26 cellular contexts compared by ENCODE assay signal in genomic region chr10:89073719-89074118, GRCh38.
DNase-seq lines count a peak whose midpoint lies in the region; ATAC-seq and TF ChIP-seq lines count a peak whose summit lies in the region.
"Had no signal": no experiment of that assay in that cellular context is flagged by ENCODE, and none has a peak within 500 bp of the region (broad histone marks: within the 10 kb centered on the region; RNA-seq: fewer than 3 reads in every experiment).

No MANE protein-coding gene starts in this region.

- no peak for ATAC-seq in SK-N-SH treated with all-trans-retinoic acid at 6 μM for 48 hours
- ATAC-seq: activated CD8-positive, alpha-beta T cell treated with anti-CD3 and anti-CD28 coated beads, Interleukin-2, amount 10 ng/mL, durations not matched to agents 7 days and 5 days; HCT116; natural killer cell; stimulated activated naive CD8-positive, alpha-beta T cell treated with anti-CD3 and anti-CD28 coated beads, Interleukin-15, Interleukin-2, amounts not matched to agents 100 U/mL and 50 U/mL, for 24 hours had no signal

- peak overlapping the region; percentile 20 to 83 (median 49) for H3K27ac Mint-ChIP-seq in nephron
- H3K27ac Mint-ChIP-seq in activated CD4-positive, alpha-beta memory T cell treated with anti-CD3 and anti-CD28 coated beads for 36 hours, result no peak overlapping the region
- H3K27ac Mint-ChIP-seq: activated CD8-positive, alpha-beta T cell treated with anti-CD3 and anti-CD28 coated beads, Interleukin-2, amount 10 ng/mL, durations not matched to agents 7 days and 5 days; activated naive CD4-positive, alpha-beta T cell treated with anti-CD3 and anti-CD28 coated beads, Interleukin-2, amount 10 ng/mL, durations not matched to agents 7 days and 5 days; activated T-cell treated with anti-CD3 and anti-CD28 coated beads, Interleukin-2, amount 50 U/mL, for 24 hours; memory B cell; natural killer cell had no signal

- no peaks in the 10 kb centered on the region for H3K9me3 ChIP-seq in SK-N-SH
- H3K9me3 ChIP-seq in esophagus muscularis mucosa, result no peaks in the 10 kb centered on the region
- H3K9me3 ChIP-seq in uterus, result no peaks in the 10 kb centered on the region
- H3K9me3 ChIP-seq in ascending aorta, result no peaks in the 10 kb centered on the region
- H3K9me3 ChIP-seq: upper lobe of left lung had no signal

- H3K79me2 ChIP-seq in SK-N-SH (ENCODE audit: insufficient read depth), result no peaks in the 10 kb centered on the region
- H3K79me2 ChIP-seq: parathyroid adenoma had no signal

- CTCF ChIA-PET in SK-N-SH (lab: Yijun Ruan, JAX), result interaction anchor here (0.8 to 1.8 kb wide), 3 partner anchors 44 to 144 kb away, joined by 3 to 6 read pairs (median 3); no protein-coding TSS in a partner anchor
- CTCF ChIA-PET in activated CD4-positive, alpha-beta memory T cell treated with anti-CD3 and anti-CD28 coated beads for 36 hours (lab: Charles Lee), result interaction anchor here (0.7 kb wide), 1 partner anchor 27 kb away, joined by 3 read pairs; no protein-coding TSS in a partner anchor

- H3K27ac ChIP-seq in SK-N-SH (ENCODE audit: low read depth in 2 of 2, low read length in 1 of 2) (peak overlapping the region in 1 of 2 experiments; percentile 36; a peak in 2 of 4 replicates), esophagus muscularis mucosa (replicated peaks in 1 of 4) (peak overlapping the region in 3 of 4 donors; percentile 6 to 35 (median 18)), uterus (peak overlapping the region; percentile 51 to 60), ascending aorta (peak overlapping the region in 1 of 2 donors; percentile 22)
- H3K27ac ChIP-seq: 22Rv1, parathyroid adenoma, upper lobe of left lung had no signal

- DNase-seq in SK-N-SH (no peak), esophagus muscularis mucosa (ENCODE audit: extremely low spot score) (no peak), uterus (no peak), ascending aorta (ENCODE audit: low spot score in 2 of 2) (no peak), NCI-H526 treated with DMSO at 0.1 percent for 48 hours (lab: John Stamatoyannopoulos, UW) (no peak)
- DNase-seq in activated CD4-positive, alpha-beta memory T cell treated with anti-CD3 and anti-CD28 coated beads for 36 hours, result no peak
- DNase-seq: activated CD8-positive, alpha-beta T cell treated with anti-CD3 and anti-CD28 coated beads, Interleukin-2, amount 10 ng/mL, durations not matched to agents 7 days and 5 days; activated naive CD4-positive, alpha-beta T cell treated with anti-CD3 and anti-CD28 coated beads, Interleukin-2, amount 10 ng/mL, durations not matched to agents 7 days and 5 days; activated T-cell treated with anti-CD3 and anti-CD28 coated beads, Interleukin-2, amount 50 U/mL, for 24 hours; COR-L47; foreskin melanocyte; Karpas-422; natural killer cell; NCI-H1092 treated with DMSO at 0.1 percent for 48 hours; NCI-H2081 treated with DMSO at 0.1 percent for 48 hours; NCI-H510A; small intestine; stimulated activated naive CD8-positive, alpha-beta T cell treated with anti-CD3 and anti-CD28 coated beads, Interleukin-15, Interleukin-2, amounts not matched to agents 100 U/mL and 50 U/mL, for 24 hours; T-helper 9 cell; upper lobe of left lung had no signal

- H3K9me3 Mint-ChIP-seq in nephron, result no peaks in the 10 kb centered on the region
- no peaks in the 10 kb centered on the region for H3K9me3 Mint-ChIP-seq in activated CD4-positive, alpha-beta memory T cell treated with anti-CD3 and anti-CD28 coated beads for 36 hours
- H3K9me3 Mint-ChIP-seq: activated naive CD4-positive, alpha-beta T cell treated with anti-CD3 and anti-CD28 coated beads, Interleukin-2, amount 10 ng/mL, durations not matched to agents 7 days and 5 days; activated T-cell treated with anti-CD3 and anti-CD28 coated beads, Interleukin-2, amount 50 U/mL, for 24 hours; memory B cell; natural killer cell had no signal

- no peaks in the 10 kb centered on the region for H4K20me1 ChIP-seq in SK-N-SH (ENCODE audit: insufficient read depth)

- peaks cover 23% of the 10 kb centered on the region for H3K4me1 Mint-ChIP-seq in nephron
- H3K4me1 Mint-ChIP-seq in activated CD4-positive, alpha-beta memory T cell treated with anti-CD3 and anti-CD28 coated beads for 36 hours (ENCODE audit: low read depth), result peaks cover 17% of the 10 kb centered on the region
- H3K4me1 Mint-ChIP-seq: activated naive CD4-positive, alpha-beta T cell treated with anti-CD3 and anti-CD28 coated beads, Interleukin-2, amount 10 ng/mL, durations not matched to agents 7 days and 5 days; memory B cell; natural killer cell had no signal

- H3K4me3 Mint-ChIP-seq in nephron, result no peak overlapping the region
- H3K4me3 Mint-ChIP-seq in activated CD4-positive, alpha-beta memory T cell treated with anti-CD3 and anti-CD28 coated beads for 36 hours, result no peak overlapping the region
- H3K4me3 Mint-ChIP-seq: activated CD8-positive, alpha-beta T cell treated with anti-CD3 and anti-CD28 coated beads, Interleukin-2, amount 10 ng/mL, durations not matched to agents 7 days and 5 days; activated naive CD4-positive, alpha-beta T cell treated with anti-CD3 and anti-CD28 coated beads, Interleukin-2, amount 10 ng/mL, durations not matched to agents 7 days and 5 days; activated T-cell treated with anti-CD3 and anti-CD28 coated beads, Interleukin-2, amount 50 U/mL, for 24 hours; memory B cell; natural killer cell had no signal

- peak overlapping the region; percentile 15; the same call in 1 of the 2 replicates for H3K4me2 ChIP-seq in SK-N-SH

- H3K27me3 ChIP-seq in SK-N-SH (ENCODE audit: insufficient read depth) (no peaks in the 10 kb centered on the region), esophagus muscularis mucosa (no peaks in the 10 kb centered on the region), uterus (no peaks in the 10 kb centered on the region), ascending aorta (no peaks in the 10 kb centered on the region)
- H3K27me3 ChIP-seq: upper lobe of left lung had no signal

- no peak for TF ChIP-seq POLR2A in esophagus muscularis mucosa (IDR thresholded peaks at IDR 0.05; ENCODE audit: low read depth)
- TF ChIP-seq POLR2A in uterus (IDR thresholded peaks at IDR 0.05), result no peak

- no peaks in the 10 kb centered on the region for H3K27me3 Mint-ChIP-seq in nephron (ENCODE audit: low read depth)
- peaks cover 4% of the 10 kb centered on the region for H3K27me3 Mint-ChIP-seq in activated CD4-positive, alpha-beta memory T cell treated with anti-CD3 and anti-CD28 coated beads for 36 hours
- H3K27me3 Mint-ChIP-seq: memory B cell had no signal

- H3K4me1 ChIP-seq in SK-N-SH (ENCODE audit: control insufficient read depth in 1 of 2, insufficient read depth in 2 of 2, low read depth in 1 of 2, low read length in 1 of 2), result peaks cover 0 to 2% of the 10 kb centered on the region in 2 experiments; a peak in 2 of 4 replicates
- H3K4me1 ChIP-seq in esophagus muscularis mucosa, result peaks cover 0 to 8% (median 4%) of the 10 kb centered on the region in 4 donors
- H3K4me1 ChIP-seq in uterus, result peaks cover 0 to under 1% of the 10 kb centered on the region in 2 donors
- H3K4me1 ChIP-seq in ascending aorta, result no peaks in the 10 kb centered on the region
- H3K4me1 ChIP-seq: parathyroid adenoma, upper lobe of left lung had no signal

- TF ChIP-seq EP300 in SK-N-SH (IDR thresholded peaks at IDR 0.05; ENCODE audit: borderline replicate concordance in 1 of 2, low read depth in 1 of 2, low read length in 1 of 2) (no peak), esophagus muscularis mucosa (IDR thresholded peaks at IDR 0.05) (no peak)

- TF ChIP-seq CTCF in SK-N-SH (IDR thresholded peaks at IDR 0.05) (no peak), esophagus muscularis mucosa (IDR thresholded peaks at IDR 0.05) (no peak), nephron (IDR thresholded peaks at IDR 0.05; ENCODE audit: unreplicated experiment in 3 of 3) (no peak), uterus (IDR thresholded peaks at IDR 0.05) (no peak), ascending aorta (IDR thresholded peaks at IDR 0.05) (no peak)

- 67% methylated on average over 2 of the region's 2 CpGs for WGBS in SK-N-SH (ENCODE audit: low lambda C conversion rate)
- 72% methylated on average over 2 of the region's 2 CpGs for WGBS in esophagus muscularis mucosa

- H3K4me3 ChIP-seq in SK-N-SH (ENCODE audit: low read depth in 2 of 2, low read length in 1 of 2) (no peak overlapping the region), esophagus muscularis mucosa (no peak overlapping the region), uterus (no peak overlapping the region), ascending aorta (no peak overlapping the region)
- H3K4me3 ChIP-seq: upper lobe of left lung had no signal

- peak overlapping the region; percentile 29; the same call in 1 of the 2 replicates for H2AFZ ChIP-seq in SK-N-SH (ENCODE audit: low read depth)
- H2AFZ ChIP-seq: parathyroid adenoma had no signal

- intact Hi-C loops in esophagus muscularis mucosa (cut with DNase I) (no loop called here), uterus (cut with DNase I; ENCODE audit: low total_unique reads) (no loop called here), ascending aorta (cut with DNase I) (no loop called here)
- intact Hi-C loops in activated CD4-positive, alpha-beta memory T cell treated with anti-CD3 and anti-CD28 coated beads for 36 hours (cut with micrococcal nuclease), result no loop called here

- TF ChIP-seq RAD21 in SK-N-SH (IDR thresholded peaks at IDR 0.05; ENCODE audit: low read length), result no peak

- H3K9ac ChIP-seq in SK-N-SH, result no peak overlapping the region
- H3K9ac ChIP-seq: parathyroid adenoma had no signal

- H3K36me3 Mint-ChIP-seq in nephron (ENCODE audit: low read depth), result no peaks in the 10 kb centered on the region
- H3K36me3 Mint-ChIP-seq in activated CD4-positive, alpha-beta memory T cell treated with anti-CD3 and anti-CD28 coated beads for 36 hours, result no peaks in the 10 kb centered on the region
- H3K36me3 Mint-ChIP-seq: activated naive CD4-positive, alpha-beta T cell treated with anti-CD3 and anti-CD28 coated beads, Interleukin-2, amount 10 ng/mL, durations not matched to agents 7 days and 5 days; natural killer cell had no signal

- POLR2A ChIA-PET in SK-N-SH (lab: Yijun Ruan, JAX), result no interaction called here
- POLR2A ChIA-PET in activated CD4-positive, alpha-beta memory T cell treated with anti-CD3 and anti-CD28 coated beads for 36 hours (lab: Charles Lee), result no interaction called here

- H3K9me2 ChIP-seq in SK-N-SH, result no peaks in the 10 kb centered on the region

- H3K36me3 ChIP-seq in SK-N-SH (replicated peaks in 1 of 2; ENCODE audit: control insufficient read depth in 1 of 2, insufficient read depth in 2 of 2, low read length in 1 of 2) (no peaks in the 10 kb centered on the region), esophagus muscularis mucosa (no peaks in the 10 kb centered on the region), uterus (no peaks in the 10 kb centered on the region), ascending aorta (no peaks in the 10 kb centered on the region)
- H3K36me3 ChIP-seq: upper lobe of left lung had no signal

- H3F3A ChIP-seq in SK-N-SH (replicated peaks; ENCODE audit: insufficient read depth), result no peaks in the 10 kb centered on the region

TF ChIP-seq in SK-N-SH, 30 proteins besides CTCF, POLR2A, EP300 and RAD21 (continues in another document):
- no peak for TF ChIP-seq RXRA (IDR thresholded peaks at IDR 0.05; ENCODE audit: borderline replicate concordance, low read depth)
- TF ChIP-seq NFIC (IDR thresholded peaks at IDR 0.05; ENCODE audit: borderline replicate concordance), result no peak

TF ChIP-seq in SK-N-SH treated with all-trans-retinoic acid at 6 μM for 48 hours, 23 proteins besides CTCF, POLR2A, EP300 and RAD21 (continues in another document):
- TF ChIP-seq ZNF565 (CRISPR knock-in tag; conservative IDR thresholded peaks at IDR 0.05; ENCODE audit: low read depth), result no peak
